In genomic region chr5:28214292-28214691, GRCh38 we compare ENCODE assay signal across 22 cellular contexts.
A peak's percentile ranks its signal among the peaks of the same experiment; 100 is the strongest.
DNase-seq lines count a peak whose midpoint lies in the region; ATAC-seq and TF ChIP-seq lines count a peak whose summit lies in the region.
"Had no signal": no experiment of that assay in that cellular context is flagged by ENCODE, and none has a peak within 500 bp of the region (broad histone marks: within the 10 kb centered on the region; RNA-seq: fewer than 3 reads in every experiment).

No MANE protein-coding gene starts in this region.

- H3K14ac ChIP-seq in neuronal stem cell (ENCODE audit: low read length), result no peak overlapping the region

- no peak overlapping the region for H3K18ac ChIP-seq in neuronal stem cell (ENCODE audit: low read length)

- H2BK12ac ChIP-seq in neuronal stem cell (ENCODE audit: low read length), result no peak overlapping the region

- no peaks in the 10 kb centered on the region; the same call in 2 of the 3 replicates for H3K4me1 Mint-ChIP-seq in GM23338
- H3K4me1 Mint-ChIP-seq in activated CD4-positive, alpha-beta T cell treated with anti-CD3 and anti-CD28 coated beads, Interleukin-2, amount 10 ng/mL, durations not matched to agents 7 days and 5 days, result no peaks in the 10 kb centered on the region
- H3K4me1 Mint-ChIP-seq in activated CD8-positive, alpha-beta memory T cell treated with anti-CD3 and anti-CD28 coated beads, Interleukin-2, amount 10 ng/mL, durations not matched to agents 7 days and 5 days, result peaks cover 2% of the 10 kb centered on the region
- H3K4me1 Mint-ChIP-seq: B cell; CD14-positive monocyte; CD4-positive, CD25-positive, alpha-beta regulatory T cell; CD8-positive, alpha-beta memory T cell had no signal

- H3K27ac ChIP-seq in GM23338 (ENCODE audit: low read depth) (no peak overlapping the region), SU-DHL-6 (ENCODE audit: low read depth, low read length) (no peak overlapping the region), neuronal stem cell (replicated peaks; ENCODE audit: low read length) (no peak overlapping the region), ascending aorta (no peak overlapping the region)
- H3K27ac ChIP-seq: 22Rv1; A549; BLaER1 treated with 17β-estradiol and CSF1 and Interleukin-3, amounts not matched to agents 10 nM and 100 nM had no signal

- no peak overlapping the region for H2BK15ac ChIP-seq in neuronal stem cell (ENCODE audit: low read length)

- POLR2A ChIA-PET in activated CD4-positive, alpha-beta T cell treated with anti-CD3 and anti-CD28 coated beads, Interleukin-2, amount 10 ng/mL, durations not matched to agents 7 days and 5 days (lab: Charles Lee), result no interaction called here

- no peak overlapping the region for H2BK120ac ChIP-seq in neuronal stem cell (ENCODE audit: low read depth, low read length)

- H3K4me3 ChIP-seq in GM23338 (no peak overlapping the region), SU-DHL-6 (ENCODE audit: insufficient read depth, low read length, poor library complexity, severe bottlenecking) (no peak overlapping the region), neuronal stem cell (ENCODE audit: low read length in 2 of 2) (no peak overlapping the region), ascending aorta (no peak overlapping the region)
- H3K4me3 ChIP-seq: A549; BLaER1 treated with 17β-estradiol and CSF1 and Interleukin-3, amounts not matched to agents 10 nM and 100 nM had no signal

- H4K91ac ChIP-seq in neuronal stem cell (ENCODE audit: low read depth, low read length, poor library complexity), result no peak overlapping the region

- no peaks in the 10 kb centered on the region for H3K79me1 ChIP-seq in neuronal stem cell (ENCODE audit: low read depth, low read length)

- H3K4me1 ChIP-seq in GM23338 (ENCODE audit: insufficient read depth) (no peaks in the 10 kb centered on the region), neuronal stem cell (ENCODE audit: control insufficient read depth in 2 of 2, insufficient read depth in 1 of 2, low read depth in 1 of 2, low read length in 2 of 2) (no peaks in the 10 kb centered on the region), ascending aorta (no peaks in the 10 kb centered on the region)
- H3K4me1 ChIP-seq: A549 had no signal

- H3K27ac Mint-ChIP-seq in GM23338, result peak overlapping the region; percentile 48; the same call in 1 of the 2 replicates
- no peak overlapping the region for H3K27ac Mint-ChIP-seq in activated CD4-positive, alpha-beta T cell treated with anti-CD3 and anti-CD28 coated beads, Interleukin-2, amount 10 ng/mL, durations not matched to agents 7 days and 5 days
- H3K27ac Mint-ChIP-seq in activated CD8-positive, alpha-beta memory T cell treated with anti-CD3 and anti-CD28 coated beads, Interleukin-2, amount 10 ng/mL, durations not matched to agents 7 days and 5 days, result no peak overlapping the region
- H3K27ac Mint-ChIP-seq: B cell; CD4-positive, alpha-beta memory T cell; CD4-positive, CD25-positive, alpha-beta regulatory T cell; CD8-positive, alpha-beta memory T cell had no signal

- H3F3A ChIP-seq in GM23338 (replicated peaks; ENCODE audit: low read depth) (no peaks in the 10 kb centered on the region), SU-DHL-6 (ENCODE audit: insufficient read depth) (no peaks in the 10 kb centered on the region)

- H3K79me2 ChIP-seq in GM23338 (replicated peaks; ENCODE audit: insufficient read depth) (no peaks in the 10 kb centered on the region), SU-DHL-6 (ENCODE audit: insufficient read depth, low read length) (no peaks in the 10 kb centered on the region)

- H3K9me3 Mint-ChIP-seq in GM23338, result 0 out of 3 replicates have a peak, but pooled peaks cover 2% of the 10 kb centered on the region
- H3K9me3 Mint-ChIP-seq in activated CD4-positive, alpha-beta T cell treated with anti-CD3 and anti-CD28 coated beads, Interleukin-2, amount 10 ng/mL, durations not matched to agents 7 days and 5 days, result peaks cover 5% of the 10 kb centered on the region
- H3K9me3 Mint-ChIP-seq in activated CD8-positive, alpha-beta memory T cell treated with anti-CD3 and anti-CD28 coated beads, Interleukin-2, amount 10 ng/mL, durations not matched to agents 7 days and 5 days (ENCODE audit: low read depth), result no peaks in the 10 kb centered on the region

- H2AFZ ChIP-seq in GM23338 (no peak overlapping the region; the same call in 1 of the 2 replicates), SU-DHL-6 (ENCODE audit: low read depth, low read length, severe bottlenecking) (peak overlapping the region; percentile 14), neuronal stem cell (ENCODE audit: low read length) (peak overlapping the region; percentile 27)

- H4K20me1 ChIP-seq in GM23338 (replicated peaks; ENCODE audit: insufficient read depth), result no peaks in the 10 kb centered on the region
- no peaks in the 10 kb centered on the region for H4K20me1 ChIP-seq in SU-DHL-6 (ENCODE audit: low read depth, low read length)
- H4K20me1 ChIP-seq: BLaER1 treated with 17β-estradiol and CSF1 and Interleukin-3, amounts not matched to agents 10 nM and 100 nM had no signal

- peaks cover 2% of the 10 kb centered on the region; the same call in 1 of the 3 replicates for H3K36me3 Mint-ChIP-seq in GM23338 (ENCODE audit: low read depth)
- H3K36me3 Mint-ChIP-seq in activated CD4-positive, alpha-beta T cell treated with anti-CD3 and anti-CD28 coated beads, Interleukin-2, amount 10 ng/mL, durations not matched to agents 7 days and 5 days (ENCODE audit: low read depth), result no peaks in the 10 kb centered on the region
- no peaks in the 10 kb centered on the region for H3K36me3 Mint-ChIP-seq in activated CD8-positive, alpha-beta memory T cell treated with anti-CD3 and anti-CD28 coated beads, Interleukin-2, amount 10 ng/mL, durations not matched to agents 7 days and 5 days
- H3K36me3 Mint-ChIP-seq: CD14-positive monocyte; CD4-positive, alpha-beta memory T cell; CD4-positive, CD25-positive, alpha-beta regulatory T cell; CD8-positive, alpha-beta memory T cell had no signal

- ATAC-seq in GM23338, result no peak
- ATAC-seq in activated CD8-positive, alpha-beta memory T cell treated with anti-CD3 and anti-CD28 coated beads, Interleukin-2, amount 10 ng/mL, durations not matched to agents 7 days and 5 days, result no peak
- ATAC-seq: A549 had no signal

- H2AK5ac ChIP-seq in neuronal stem cell (ENCODE audit: low read depth, low read length), result no peak overlapping the region

- H3K23ac ChIP-seq in neuronal stem cell (ENCODE audit: low read depth, low read length, poor library complexity), result no peak overlapping the region

- DNase-seq in DMS53 (lab: John Stamatoyannopoulos, UW) (peak; percentile 7), DMS53 treated with DMSO at 0.1 percent for 48 hours (lab: John Stamatoyannopoulos, UW; ENCODE audit: unreplicated experiment) (no peak), GM23338 (ENCODE audit: low spot score) (no peak), neuronal stem cell (ENCODE audit: low spot score) (no peak), ascending aorta (ENCODE audit: low spot score in 2 of 2) (no peak)
- no peak for DNase-seq in activated CD4-positive, alpha-beta T cell treated with anti-CD3 and anti-CD28 coated beads, Interleukin-2, amount 10 ng/mL, durations not matched to agents 7 days and 5 days
- DNase-seq in activated CD8-positive, alpha-beta memory T cell treated with anti-CD3 and anti-CD28 coated beads, Interleukin-2, amount 10 ng/mL, durations not matched to agents 7 days and 5 days, result no peak
- DNase-seq: AML-193; CD4-positive, alpha-beta memory T cell; CD4-positive, CD25-positive, alpha-beta regulatory T cell; CD8-positive, alpha-beta memory T cell; COR-L47; DMS 273 treated with DMSO at 0.1 percent for 48 hours; DMS153; DMS79; GF-D8 had no signal

- H3K9me3 ChIP-seq in SU-DHL-6 (ENCODE audit: insufficient read depth, low read length) (no peaks in the 10 kb centered on the region), neuronal stem cell (replicated peaks in 1 of 2; ENCODE audit: control insufficient read depth in 2 of 2, insufficient read depth in 1 of 2, low read depth in 1 of 2, low read length in 2 of 2) (peaks cover 0 to 12% of the 10 kb centered on the region in 2 donors), ascending aorta (no peaks in the 10 kb centered on the region)

- H3K9ac ChIP-seq in SU-DHL-6 (ENCODE audit: low read length), result no peak overlapping the region
- no peak overlapping the region for H3K9ac ChIP-seq in neuronal stem cell (ENCODE audit: low read depth, low read length, poor library complexity)
- H3K9ac ChIP-seq: BLaER1 treated with 17β-estradiol and CSF1 and Interleukin-3, amounts not matched to agents 10 nM and 100 nM had no signal

- H3K9me2 ChIP-seq in GM23338 (ENCODE audit: insufficient read depth) (no peaks in the 10 kb centered on the region; the same call in 1 of the 2 replicates), SU-DHL-6 (replicated peaks; ENCODE audit: insufficient read depth, low read length) (no peaks in the 10 kb centered on the region)

- intact Hi-C loops in ascending aorta (cut with DNase I), result no loop called here

- H4K8ac ChIP-seq in neuronal stem cell (ENCODE audit: low read depth, low read length), result no peak overlapping the region

- H3K27me3 ChIP-seq in GM23338 (ENCODE audit: insufficient read depth) (no peaks in the 10 kb centered on the region), SU-DHL-6 (ENCODE audit: low read length) (no peaks in the 10 kb centered on the region), neuronal stem cell (ENCODE audit: control insufficient read depth in 3 of 3, insufficient read depth in 3 of 3, low read depth in 1 of 3, low read length in 3 of 3) (no peaks in the 10 kb centered on the region), ascending aorta (no peaks in the 10 kb centered on the region)
- H3K27me3 ChIP-seq: BLaER1 treated with 17β-estradiol and CSF1 and Interleukin-3, amounts not matched to agents 10 nM and 100 nM had no signal

- peaks cover 4% of the 10 kb centered on the region for H3K27me3 Mint-ChIP-seq in GM23338 (ENCODE audit: insufficient read depth, low read depth, poor library complexity)
- no peaks in the 10 kb centered on the region for H3K27me3 Mint-ChIP-seq in activated CD4-positive, alpha-beta T cell treated with anti-CD3 and anti-CD28 coated beads, Interleukin-2, amount 10 ng/mL, durations not matched to agents 7 days and 5 days
- no peaks in the 10 kb centered on the region for H3K27me3 Mint-ChIP-seq in activated CD8-positive, alpha-beta memory T cell treated with anti-CD3 and anti-CD28 coated beads, Interleukin-2, amount 10 ng/mL, durations not matched to agents 7 days and 5 days
- H3K27me3 Mint-ChIP-seq: B cell; CD4-positive, alpha-beta memory T cell; CD4-positive, CD25-positive, alpha-beta regulatory T cell; CD8-positive, alpha-beta memory T cell had no signal

- no CpG with 5 or more reads among the region's 3 CpGs for WGBS in neuronal stem cell (ENCODE audit: extremely low coverage in 2 of 2, insufficient read length in 2 of 2, insufficient replicate concordance in 1 of 2), 2 donors

- H3K4ac ChIP-seq in neuronal stem cell (ENCODE audit: low read length), result no peak overlapping the region

- H3K4me3 Mint-ChIP-seq in GM23338, result no peak overlapping the region
- no peak overlapping the region for H3K4me3 Mint-ChIP-seq in activated CD4-positive, alpha-beta T cell treated with anti-CD3 and anti-CD28 coated beads, Interleukin-2, amount 10 ng/mL, durations not matched to agents 7 days and 5 days
- no peak overlapping the region for H3K4me3 Mint-ChIP-seq in activated CD8-positive, alpha-beta memory T cell treated with anti-CD3 and anti-CD28 coated beads, Interleukin-2, amount 10 ng/mL, durations not matched to agents 7 days and 5 days
- H3K4me3 Mint-ChIP-seq: B cell; CD14-positive monocyte; CD4-positive, alpha-beta memory T cell; CD8-positive, alpha-beta memory T cell had no signal

- H3K36me3 ChIP-seq in GM23338 (ENCODE audit: insufficient read depth) (0 out of 2 replicates have a peak, but pooled peaks cover 6% of the 10 kb centered on the region), SU-DHL-6 (ENCODE audit: low read length) (no peaks in the 10 kb centered on the region), neuronal stem cell (replicated peaks in 1 of 2; ENCODE audit: control insufficient read depth in 2 of 2, insufficient read depth in 2 of 2, low read length in 2 of 2) (no peaks in the 10 kb centered on the region), ascending aorta (no peaks in the 10 kb centered on the region)
- H3K36me3 ChIP-seq: BLaER1 treated with 17β-estradiol and CSF1 and Interleukin-3, amounts not matched to agents 10 nM and 100 nM had no signal

- no peak overlapping the region for H2BK5ac ChIP-seq in neuronal stem cell (ENCODE audit: low read length)

- H3K4me2 ChIP-seq in GM23338 (no peak overlapping the region), SU-DHL-6 (ENCODE audit: low read depth, low read length, poor library complexity, severe bottlenecking) (no peak overlapping the region), neuronal stem cell (ENCODE audit: insufficient read depth, low read length, poor library complexity, severe bottlenecking) (no peak overlapping the region)
- H3K4me2 ChIP-seq: A549 had no signal

- no peak for TF ChIP-seq CTCF in GM23338 (conservative IDR thresholded peaks at IDR 0.05; ENCODE audit: low read depth in 2 of 2)
- TF ChIP-seq CTCF in SU-DHL-6 (IDR thresholded peaks at IDR 0.05; ENCODE audit: insufficient read depth, low read length, poor library complexity, severe bottlenecking), result no peak
- TF ChIP-seq CTCF in ascending aorta (IDR thresholded peaks at IDR 0.05), result no peak

- CTCF ChIA-PET in activated CD4-positive, alpha-beta T cell treated with anti-CD3 and anti-CD28 coated beads, Interleukin-2, amount 10 ng/mL, durations not matched to agents 7 days and 5 days (lab: Charles Lee), result no interaction called here
- CTCF ChIA-PET in activated CD8-positive, alpha-beta memory T cell treated with anti-CD3 and anti-CD28 coated beads, Interleukin-2, amount 10 ng/mL, durations not matched to agents 7 days and 5 days (lab: Charles Lee), result no interaction called here
